ENCODE assay signal across 26 cellular contexts in the genomic region with DNA sequence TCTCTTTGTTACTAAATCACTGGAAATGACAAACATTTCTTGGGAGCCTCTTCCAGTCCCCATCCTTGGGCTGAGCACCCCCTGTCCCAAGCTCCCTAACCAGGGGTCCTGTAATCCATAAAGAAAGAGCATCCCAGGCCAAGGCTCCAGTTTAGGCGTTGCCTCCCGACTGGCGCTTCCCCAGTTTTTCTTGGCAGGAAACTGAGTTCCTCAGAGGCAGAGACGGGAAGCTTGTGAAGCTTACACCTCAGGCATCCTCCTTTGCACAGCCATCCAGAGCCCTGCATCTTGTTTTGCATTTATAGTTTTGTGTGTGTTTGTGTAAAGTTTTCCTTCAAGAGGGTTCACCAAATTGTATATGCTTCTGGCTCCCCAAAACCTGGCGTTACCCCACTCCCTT. TPM values are rescaled to one million over a fixed set of nuclear protein-coding genes. Genes with fewer than 3 reads are reported as not detected.
DNase-seq lines count a peak whose midpoint lies in the region; ATAC-seq, FAIRE-seq and TF ChIP-seq lines count a peak whose summit lies in the region.
"Had no signal": no experiment of that assay in that cellular context is flagged by ENCODE, and none has a peak within 500 bp of the region (broad histone marks: within the 10 kb centered on the region; RNA-seq: fewer than 3 reads in every experiment).

No MANE protein-coding gene starts in this region.

- H3K9me1 ChIP-seq in keratinocyte (ENCODE audit: control insufficient read depth, extremely low read depth, insufficient read depth, low read length): peaks cover 3% of the 10 kb centered on the region

- H3K9me3 ChIP-seq in left ventricle myocardium inferior (replicated peaks): no peaks in the 10 kb centered on the region
- no peaks in the 10 kb centered on the region for H3K9me3 ChIP-seq in keratinocyte (ENCODE audit: control insufficient read depth, low read depth, low read length)
- H3K9me3 ChIP-seq in aorta (ENCODE audit: control insufficient read depth, low read length): no peaks in the 10 kb centered on the region
- H3K9me3 ChIP-seq: BE2C, ovary, spleen had no signal

- H3K27me3 ChIP-seq in left ventricle myocardium inferior (ENCODE audit: low read depth) (no peaks in the 10 kb centered on the region), keratinocyte (ENCODE audit: control insufficient read depth, extremely low read depth, insufficient read depth, low read length) (no peaks in the 10 kb centered on the region), aorta (ENCODE audit: control insufficient read depth in 1 of 2, insufficient read depth in 2 of 2, low read length in 1 of 2) (no peaks in the 10 kb centered on the region)
- H3K27me3 ChIP-seq: BE2C, ovary had no signal

- no peak overlapping the region for H3K9ac ChIP-seq in keratinocyte (ENCODE audit: control insufficient read depth, extremely low read depth, insufficient read depth, low read length)

- no peak for ATAC-seq in Right ventricle myocardium superior (ENCODE audit: poor library complexity)
- no peak for ATAC-seq in aorta (ENCODE audit: low FRiP score)

- TF ChIP-seq CTCF in left ventricle myocardium inferior (IDR thresholded peaks at IDR 0.05; ENCODE audit: borderline replicate concordance) (no peak), cardiac fibroblast (IDR thresholded peaks at IDR 0.05; ENCODE audit: low read depth, low read length) (no peak), keratinocyte (optimal IDR thresholded peaks at IDR 0.05 in 1 of 3, IDR thresholded peaks at IDR 0.05 in 1 of 3, conservative IDR thresholded peaks at IDR 0.05 in 1 of 3; ENCODE audit: extremely low read depth in 1 of 3, insufficient read depth in 2 of 3, low read length in 3 of 3) (no peak)

- H3K4me1 ChIP-seq in left ventricle myocardium inferior (peaks cover 37% of the 10 kb centered on the region), keratinocyte (ENCODE audit: control insufficient read depth, extremely low read depth, insufficient read depth, low read length) (peaks cover 26% of the 10 kb centered on the region), aorta (ENCODE audit: control insufficient read depth in 1 of 2, insufficient read depth in 2 of 2, low read length in 2 of 2) (no peaks in the 10 kb centered on the region)

- H2AFZ ChIP-seq in keratinocyte (ENCODE audit: control insufficient read depth, low read length): peak overlapping the region; percentile 17

- no peaks in the 10 kb centered on the region for H4K20me1 ChIP-seq in keratinocyte (ENCODE audit: control insufficient read depth, extremely low read depth, insufficient read depth, low read length)

- intact Hi-C loops in left ventricle myocardium inferior (cut with micrococcal nuclease): no loop called here
- intact Hi-C loops in Right ventricle myocardium superior (cut with DNase I): no loop called here
- intact Hi-C loops in aorta (cut with DNase I): no loop called here

- H3K36me3 ChIP-seq in left ventricle myocardium inferior: no peaks in the 10 kb centered on the region
- H3K36me3 ChIP-seq in keratinocyte (ENCODE audit: control insufficient read depth in 2 of 2, extremely low read depth in 1 of 2, insufficient read depth in 2 of 2, low read length in 2 of 2): no peaks in the 10 kb centered on the region
- peaks cover 0 to 3% of the 10 kb centered on the region in 2 donors for H3K36me3 ChIP-seq in aorta (ENCODE audit: control insufficient read depth in 1 of 2, insufficient read depth in 2 of 2, low read length in 1 of 2)
- H3K36me3 ChIP-seq: BE2C, ovary, spleen had no signal

- 14 to 20% methylated on average over 5 of the region's 5 CpGs for WGBS in aorta, 2 donors

- DNase-seq in left ventricle myocardium inferior: no peak
- no peak for DNase-seq in Right ventricle myocardium superior
- peak; percentile 36 to 64 for DNase-seq in cardiac fibroblast (ENCODE audit: low read depth in 2 of 2)
- DNase-seq in keratinocyte (ENCODE audit: low read depth, low spot score): no peak
- DNase-seq in aorta: peak; percentile 60 to 72
- no peak for DNase-seq in anterior cingulate cortex (lab: John Stamatoyannopoulos, UW)
- no peak for DNase-seq in caudate nucleus (lab: John Stamatoyannopoulos, UW)
- no peak for DNase-seq in HTR-8/SVneo (ENCODE audit: insufficient read length, low spot score)
- DNase-seq: activated B cell treated with CpG ODN at 0.5 μM for 24 hours; activated CD4-positive, alpha-beta T cell treated with anti-CD3 and anti-CD28 coated beads, Interleukin-2, amount 10 ng/mL, durations not matched to agents 7 days and 5 days; activated gamma-delta T cell treated with Interleukin-2 at 50 U/mL for 16 hours; activated naive CD8-positive, alpha-beta T cell treated with anti-CD3 and anti-CD28 coated beads, Interleukin-2, amount 10 ng/mL, durations not matched to agents 7 days and 5 days; activated T-cell treated with anti-CD3 and anti-CD28 coated beads, Interleukin-2, amount 50 U/mL, for 1 hour; BE2C; CD8-positive, alpha-beta memory T cell; EL; NCI-H1105; NCI-H187; nephron progenitor cell; spleen; stimulated activated CD8-positive, alpha-beta memory T cell treated with anti-CD3 and anti-CD28 coated beads, Interleukin-4, amount 100 ng/mL, for 48 hours had no signal

- FAIRE-seq in keratinocyte (lab: Jason Lieb, UNC) (peak; percentile 5), HTR-8/SVneo (lab: Jason Lieb, UNC) (no peak)
- FAIRE-seq: GM18507 had no signal

- H3K4me2 ChIP-seq in keratinocyte (ENCODE audit: control insufficient read depth, extremely low read depth, insufficient read depth, low read depth, low read length): peak overlapping the region; percentile 6

- H3K4me3 ChIP-seq in left ventricle myocardium inferior (no peak overlapping the region), cardiac fibroblast (replicated peaks in 1 of 2; ENCODE audit: low read depth in 2 of 2, low read length in 2 of 2) (no peak overlapping the region), keratinocyte (ENCODE audit: control insufficient read depth in 2 of 3, extremely low read depth in 1 of 3, insufficient read depth in 2 of 3, low read depth in 1 of 3, low read length in 3 of 3) (no peak overlapping the region), aorta (ENCODE audit: low read length in 2 of 2) (no peak overlapping the region)
- H3K4me3 ChIP-seq: lung, ovary, SK-N-MC, spleen had no signal

- dilution Hi-C loops in keratinocyte (cut with MboI; ENCODE audit: extremely low pct_ligation_motif_present, low sequenced_read_pairs): no loop called here

- H3K79me2 ChIP-seq in keratinocyte (ENCODE audit: control insufficient read depth, insufficient read depth, low read length): no peaks in the 10 kb centered on the region

- peak overlapping the region; percentile 79 for H3K27ac ChIP-seq in left ventricle myocardium inferior (replicated peaks)
- H3K27ac ChIP-seq in keratinocyte (ENCODE audit: control insufficient read depth, insufficient read depth, low read length): no peak overlapping the region
- no peak overlapping the region for H3K27ac ChIP-seq in aorta (ENCODE audit: low read depth in 1 of 2, low read length in 2 of 2)
- H3K27ac ChIP-seq in caudate nucleus (ENCODE audit: low read depth, low read length): no peak overlapping the region
- H3K27ac ChIP-seq: ovary, SK-N-MC, spleen had no signal

RNA-seq across cellular contexts. Expression of a gene that starts 7.1 kb away (rescaled TPM):
- 50.6 TPM for total RNA-seq in left ventricle myocardium inferior
- total RNA-seq in Right ventricle myocardium superior: 49.2 TPM
- polyA plus RNA-seq in keratinocyte: 11.1 to 18.0 TPM (median 12.5 TPM) in 3 replicates
- 13.4 TPM for polyA plus RNA-seq in keratinocyte (2011; ENCODE audit: low read depth)
- 19.8 and 23.7 TPM in 2 replicates for polyA plus RNA-seq in keratinocyte (2011; cell fraction: cytosol; rRNA removed)
- polyA plus RNA-seq in keratinocyte (2011; cell fraction: nucleus; rRNA removed): 14.8 and 16.3 TPM in 2 replicates
- polyA plus RNA-seq in keratinocyte (2012; ENCODE audit: low replicate concordance): 16.5 and 17.2 TPM in 2 replicates
- polyA minus RNA-seq in keratinocyte: 7.2 to 11.6 TPM (median 9.0 TPM) in 3 replicates
- 13.8 TPM for polyA minus RNA-seq in keratinocyte (2011; cell fraction: cytosol; rRNA and poly(A)+ RNA removed)
- polyA minus RNA-seq in keratinocyte (2011; cell fraction: nucleus; rRNA and poly(A)+ RNA removed): 3.0 and 7.2 TPM in 2 replicates
- total RNA-seq in aorta: 10 to 100 TPM; 59.9 to 84.2 TPM
- 100 to 1,000 TPM; 104 to 108 TPM for polyA plus RNA-seq in aorta
- total RNA-seq: A673 had no signal

RNA-seq across cellular contexts. Expression of a gene that starts 17.6 kb away (rescaled TPM):
- 895 TPM for total RNA-seq in left ventricle myocardium inferior
- 911 TPM for total RNA-seq in Right ventricle myocardium superior
- polyA plus RNA-seq in keratinocyte: 169 to 284 TPM (median 208 TPM) in 3 replicates
- 179 TPM for polyA plus RNA-seq in keratinocyte (2011; ENCODE audit: low read depth)
- polyA plus RNA-seq in keratinocyte (2011; cell fraction: cytosol; rRNA removed): 112 TPM in 2 replicates
- polyA plus RNA-seq in keratinocyte (2011; cell fraction: nucleus; rRNA removed): 514 and 591 TPM in 2 replicates
- polyA plus RNA-seq in keratinocyte (2012; ENCODE audit: low replicate concordance): 152 and 178 TPM in 2 replicates
- polyA minus RNA-seq in keratinocyte: 167 to 352 TPM (median 217 TPM) in 3 replicates
- 115 TPM for polyA minus RNA-seq in keratinocyte (2011; cell fraction: cytosol; rRNA and poly(A)+ RNA removed)
- 374 and 414 TPM in 2 replicates for polyA minus RNA-seq in keratinocyte (2011; cell fraction: nucleus; rRNA and poly(A)+ RNA removed)
- 100 to 1,000 TPM; 161 to 250 TPM for total RNA-seq in aorta
- polyA plus RNA-seq in aorta: 10 to 100 TPM; 80.6 to 83.3 TPM

RNA-seq across cellular contexts. Expression of a gene that starts 59.6 kb away (rescaled TPM):
- total RNA-seq in left ventricle myocardium inferior (50.1 TPM), Right ventricle myocardium superior (50.3 TPM), aorta (100 to 1,000 TPM in 1 of 2 donors, 10 to 100 TPM in 1; 99.5 to 196 TPM)
- polyA plus RNA-seq in keratinocyte (62.7 to 79.4 TPM (median 63.9 TPM) in 3 replicates), aorta (100 to 1,000 TPM in 1 of 2 donors, 10 to 100 TPM in 1; 66.1 to 679 TPM)
- 69.5 TPM for polyA plus RNA-seq in keratinocyte (2011; ENCODE audit: low read depth)
- 24.8 and 26.8 TPM in 2 replicates for polyA plus RNA-seq in keratinocyte (2011; cell fraction: cytosol; rRNA removed)
- 316 and 363 TPM in 2 replicates for polyA plus RNA-seq in keratinocyte (2011; cell fraction: nucleus; rRNA removed)
- polyA plus RNA-seq in keratinocyte (2012; ENCODE audit: low replicate concordance): 58.2 and 79.6 TPM in 2 replicates
- 39.3 to 66.2 TPM (median 50.9 TPM) in 3 replicates for polyA minus RNA-seq in keratinocyte
- 18.8 TPM for polyA minus RNA-seq in keratinocyte (2011; cell fraction: cytosol; rRNA and poly(A)+ RNA removed)
- polyA minus RNA-seq in keratinocyte (2011; cell fraction: nucleus; rRNA and poly(A)+ RNA removed): 39.1 and 52.5 TPM in 2 replicates

Comparison
In these comparisons a context has a peak if more than half of its experiments do, and no peak if none do; other contexts are left out.
1. DNase-seq: peak in cardiac fibroblast (2 of 2) and aorta (2 of 2); none in left ventricle myocardium inferior (single experiment), Right ventricle myocardium superior (single experiment), keratinocyte (single experiment), anterior cingulate cortex (0 of 58), caudate nucleus (0 of 61) and HTR-8/SVneo (single experiment).